1 cellular context compared by ENCODE assay signal in the genomic region with DNA sequence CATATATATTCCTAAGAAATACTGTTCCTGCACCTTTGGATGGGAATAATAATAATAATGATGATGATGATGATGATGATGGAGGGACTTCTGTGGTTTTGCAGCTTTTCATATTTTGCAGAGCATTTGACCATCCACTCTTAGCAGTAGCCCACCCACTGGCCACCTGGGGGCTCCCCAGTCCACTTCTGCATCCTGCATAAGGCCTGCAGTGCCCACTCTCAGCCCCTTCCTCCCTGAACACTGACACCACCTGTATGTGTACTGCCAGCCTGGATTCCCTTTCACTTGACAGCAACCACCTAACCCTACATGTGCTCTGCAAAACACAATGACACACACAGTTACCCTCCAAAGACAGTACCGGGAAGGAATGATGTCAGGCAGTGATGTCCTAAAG.
TF ChIP-seq lines count a peak whose summit lies in the region.

No MANE protein-coding gene starts in this region.

TF ChIP-seq in HEK293, 187 proteins besides CTCF, POLR2A, EP300 and RAD21 (continued from another document):
- peak; percentile 44; the same call in 1 of the 2 replicates for TF ChIP-seq ZNF600 (tag by site-specific recombination; IDR thresholded peaks at IDR 0.05)
- no peak for TF ChIP-seq BCL11A (tag by site-specific recombination; IDR thresholded peaks at IDR 0.05; ENCODE audit: low read depth)
- TF ChIP-seq ZNF571 (tag by site-specific recombination; IDR thresholded peaks at IDR 0.05), result no peak
- TF ChIP-seq TRIM28 (IDR thresholded peaks at IDR 0.05; ENCODE audit: borderline replicate concordance, low read length), result no peak
- peak; percentile 88 for TF ChIP-seq ZNF513 (tag by site-specific recombination; IDR thresholded peaks at IDR 0.05)
- TF ChIP-seq ZNF501 (tag by site-specific recombination; IDR thresholded peaks at IDR 0.05), result no peak
- TF ChIP-seq ZSCAN30 (tag by site-specific recombination; IDR thresholded peaks at IDR 0.05), result no peak
